In genomic region chr16:14436410-14436955, GRCh38 we compare ENCODE assay signal across 12 cellular contexts.
A peak's percentile ranks its signal among the peaks of the same experiment; 100 is the strongest.
DNase-seq lines count a peak whose midpoint lies in the region; ATAC-seq and TF ChIP-seq lines count a peak whose summit lies in the region.
"Had no signal": no experiment of that assay in that cellular context is flagged by ENCODE, and none has a peak within 500 bp of the region (broad histone marks: within the 10 kb centered on the region; RNA-seq: fewer than 3 reads in every experiment).

No MANE protein-coding gene starts in this region.

- H3K4me1 ChIP-seq in CD8-positive, alpha-beta T cell (ENCODE audit: insufficient read depth, low read length), result peaks cover 23% of the 10 kb centered on the region

- H3K27me3 ChIP-seq in CD8-positive, alpha-beta T cell (ENCODE audit: insufficient read depth, low read length), result no peaks in the 10 kb centered on the region

- H3K36me3 ChIP-seq in CD8-positive, alpha-beta T cell (ENCODE audit: insufficient read depth, low read length), result no peaks in the 10 kb centered on the region

- peak overlapping the region; percentile 31 for H3K4me3 ChIP-seq in CD8-positive, alpha-beta T cell (ENCODE audit: low read depth, low read length)
- H3K4me3 ChIP-seq: smooth muscle cell had no signal

- peaks cover 19% of the 10 kb centered on the region for H3K36me3 Mint-ChIP-seq in CD8-positive, alpha-beta T cell
- H3K36me3 Mint-ChIP-seq in activated naive CD8-positive, alpha-beta T cell treated with anti-CD3 and anti-CD28 coated beads for 36 hours, result peaks cover 16% of the 10 kb centered on the region
- H3K36me3 Mint-ChIP-seq in nephron progenitor cell (ENCODE audit: low read depth) (peaks cover 26% of the 10 kb centered on the region), endothelial cell (ENCODE audit: low read depth, unreplicated experiment) (peaks cover 12% of the 10 kb centered on the region)

- no peaks in the 10 kb centered on the region for H3K9me3 Mint-ChIP-seq in CD8-positive, alpha-beta T cell
- H3K9me3 Mint-ChIP-seq in activated naive CD8-positive, alpha-beta T cell treated with anti-CD3 and anti-CD28 coated beads for 36 hours, result no peaks in the 10 kb centered on the region
- H3K9me3 Mint-ChIP-seq in nephron progenitor cell (peaks cover 8% of the 10 kb centered on the region), endothelial cell (ENCODE audit: unreplicated experiment) (no peaks in the 10 kb centered on the region)
- H3K9me3 Mint-ChIP-seq: type B pancreatic cell had no signal

- H3K4me3 Mint-ChIP-seq in CD8-positive, alpha-beta T cell, result peak overlapping the region; percentile 72
- H3K4me3 Mint-ChIP-seq in activated naive CD8-positive, alpha-beta T cell treated with anti-CD3 and anti-CD28 coated beads for 36 hours, result peak overlapping the region; percentile 23
- no peak overlapping the region for H3K4me3 Mint-ChIP-seq in nephron progenitor cell
- no peak overlapping the region for H3K4me3 Mint-ChIP-seq in endothelial cell (ENCODE audit: unreplicated experiment)
- H3K4me3 Mint-ChIP-seq: type B pancreatic cell had no signal

- H3K9me3 ChIP-seq in CD8-positive, alpha-beta T cell (ENCODE audit: low read length), result no peaks in the 10 kb centered on the region

- POLR2A ChIA-PET in CD8-positive, alpha-beta T cell (lab: Charles Lee), result interaction anchor here (1.2 kb wide), 1 partner anchor 11 kb away, joined by 3 read pairs; no protein-coding TSS in a partner anchor

- no peak for TF ChIP-seq CTCF in CD8-positive, alpha-beta T cell (IDR thresholded peaks at IDR 0.05)
- TF ChIP-seq CTCF in nephron progenitor cell (IDR thresholded peaks at IDR 0.05), result no peak
- no peak for TF ChIP-seq CTCF in endothelial cell (IDR thresholded peaks at IDR 0.05; ENCODE audit: unreplicated experiment)

- H3K27ac Mint-ChIP-seq in CD8-positive, alpha-beta T cell, result peak overlapping the region; percentile 90
- peak overlapping the region; percentile 16 for H3K27ac Mint-ChIP-seq in activated naive CD8-positive, alpha-beta T cell treated with anti-CD3 and anti-CD28 coated beads for 36 hours
- peak overlapping the region; percentile 87 for H3K27ac Mint-ChIP-seq in nephron progenitor cell
- no peak overlapping the region for H3K27ac Mint-ChIP-seq in endothelial cell (ENCODE audit: unreplicated experiment)
- H3K27ac Mint-ChIP-seq: type B pancreatic cell had no signal

- peak overlapping the region; percentile 26 for H3K27ac ChIP-seq in CD8-positive, alpha-beta T cell (ENCODE audit: low read depth, low read length)

- DNase-seq in CD8-positive, alpha-beta T cell, result peak in 6 of 7 experiments; percentile 4 to 60 (median 37)
- DNase-seq in NCI-H524 (lab: John Stamatoyannopoulos, UW) (peak; percentile 27 to 77), nephron progenitor cell (no peak), HPDE6-E6E7 (ENCODE audit: extremely low spot score) (no peak), cerebellum (ENCODE audit: low spot score) (no peak), endothelial cell (ENCODE audit: low spot score) (no peak)
- no peak for DNase-seq in activated naive CD8-positive, alpha-beta T cell treated with anti-CD3 and anti-CD28 coated beads for 36 hours
- DNase-seq: effector CD4-positive, alpha-beta T cell; NCI-H2081 had no signal

- intact Hi-C loops in CD8-positive, alpha-beta T cell (cut with DNase I, micrococcal nuclease), result no loop called here

- ATAC-seq in CD8-positive, alpha-beta T cell, result peak; percentile 76
- ATAC-seq in GM21723 (IDR thresholded peaks at IDR 0.05; ENCODE audit: unreplicated experiment), result no peak

- CTCF ChIA-PET in CD8-positive, alpha-beta T cell (lab: Charles Lee), result interaction anchor here (1.7 kb wide), 1 partner anchor 187 kb away, joined by 4 read pairs; no protein-coding TSS in a partner anchor

- H3K4me1 Mint-ChIP-seq in CD8-positive, alpha-beta T cell (ENCODE audit: low read depth), result peaks cover 44% of the 10 kb centered on the region
- peaks cover 26% of the 10 kb centered on the region for H3K4me1 Mint-ChIP-seq in activated naive CD8-positive, alpha-beta T cell treated with anti-CD3 and anti-CD28 coated beads for 36 hours
- H3K4me1 Mint-ChIP-seq in nephron progenitor cell (peaks cover 23% of the 10 kb centered on the region), endothelial cell (ENCODE audit: unreplicated experiment) (peaks cover 22% of the 10 kb centered on the region)

- H3K27me3 Mint-ChIP-seq in CD8-positive, alpha-beta T cell (ENCODE audit: low read depth), result no peaks in the 10 kb centered on the region
- no peaks in the 10 kb centered on the region for H3K27me3 Mint-ChIP-seq in activated naive CD8-positive, alpha-beta T cell treated with anti-CD3 and anti-CD28 coated beads for 36 hours
- peaks cover 3% of the 10 kb centered on the region for H3K27me3 Mint-ChIP-seq in nephron progenitor cell (ENCODE audit: low read depth, poor library complexity)
- H3K27me3 Mint-ChIP-seq in endothelial cell (ENCODE audit: unreplicated experiment), result peaks cover 9% of the 10 kb centered on the region
- H3K27me3 Mint-ChIP-seq: type B pancreatic cell had no signal

Comparison
In these comparisons a context has a peak if more than half of its experiments do, and no peak if none do; other contexts are left out.
1. DNase-seq: peak in CD8-positive, alpha-beta T cell (6 of 7) and NCI-H524 (2 of 2); none in activated naive CD8-positive, alpha-beta T cell treated with anti-CD3 and anti-CD28 coated beads for 36 hours (single experiment), nephron progenitor cell (single experiment), HPDE6-E6E7 (single experiment), cerebellum (single experiment) and endothelial cell (single experiment).
2. H3K4me3 Mint-ChIP-seq: peak in CD8-positive, alpha-beta T cell (single experiment) and activated naive CD8-positive, alpha-beta T cell treated with anti-CD3 and anti-CD28 coated beads for 36 hours (single experiment); none in nephron progenitor cell (single experiment) and endothelial cell (single experiment).